In genomic region chr6:520820-521219, GRCh38 we compare ENCODE assay signal across 30 cellular contexts.
A peak's percentile ranks its signal among the peaks of the same experiment; 100 is the strongest.
DNase-seq lines count a peak whose midpoint lies in the region; ATAC-seq, FAIRE-seq and TF ChIP-seq lines count a peak whose summit lies in the region.
"Had no signal": no experiment of that assay in that cellular context is flagged by ENCODE, and none has a peak within 500 bp of the region (broad histone marks: within the 10 kb centered on the region; RNA-seq: fewer than 3 reads in every experiment).

No MANE protein-coding gene starts in this region.

- H3K4me3 ChIP-seq in bronchial epithelial cell (ENCODE audit: low read depth, low read length) = no peak overlapping the region
- no peak overlapping the region for H3K4me3 ChIP-seq in sigmoid colon
- H3K4me3 ChIP-seq in transverse colon = no peak overlapping the region
- H3K4me3 ChIP-seq: ascending aorta, coronary artery, prostate gland, right lobe of liver had no signal

- 93 to 95% methylated on average over 31 of the region's 31 CpGs for WGBS in sigmoid colon, 2 donors
- WGBS in transverse colon (ENCODE audit: low coverage in 1 of 2), 2 donors = 88 to 96% methylated on average over 10 to 31 of the region's 31 CpGs

- in situ Hi-C loops in transverse colon (cut with MboI; ENCODE audit: low pct_ligation_motif_present in 1 of 4, low pct_unique_long_range_greater_than_20kb in 1 of 4, low sequenced_read_pairs in 3 of 4) = no loop called here

- H3K9me3 ChIP-seq in T-helper 17 cell (ENCODE audit: control insufficient read depth, low read length, poor library complexity, severe bottlenecking) = no peaks in the 10 kb centered on the region
- no peaks in the 10 kb centered on the region for H3K9me3 ChIP-seq in sigmoid colon
- H3K9me3 ChIP-seq in transverse colon = no peaks in the 10 kb centered on the region
- H3K9me3 ChIP-seq: ascending aorta, prostate gland, right lobe of liver had no signal

- FAIRE-seq in bronchial epithelial cell (lab: Jason Lieb, UNC) = peak; percentile 72
- FAIRE-seq: G401.6 had no signal

- no peak overlapping the region for H3K4me3 Mint-ChIP-seq in activated CD4-positive, alpha-beta T cell treated with anti-CD3 and anti-CD28 coated beads for 36 hours
- peak overlapping the region; percentile 45 for H3K4me3 Mint-ChIP-seq in T-helper 17 cell
- no peak overlapping the region for H3K4me3 Mint-ChIP-seq in natural killer cell treated with Interleukin-12 subunit alpha and Interleukin-12 subunit beta and Interleukin-15 and Interleukin-18, amount 100 ng/mL, for 72 hours
- H3K4me3 Mint-ChIP-seq: activated B cell treated with CpG ODN at 0.5 μM for 24 hours had no signal

- no peak for DNase-seq in activated CD4-positive, alpha-beta T cell treated with anti-CD3 and anti-CD28 coated beads for 36 hours
- DNase-seq in activated CD4-positive, alpha-beta T cell treated with anti-CD3 and anti-CD28 coated beads for 48 hours = no peak
- DNase-seq in T-helper 17 cell (no peak), bronchial epithelial cell (ENCODE audit: low read depth) (no peak), GM19240 (ENCODE audit: insufficient read length, low spot score) (no peak), sigmoid colon (no peak), transverse colon (no peak)
- DNase-seq in natural killer cell treated with Interleukin-12 subunit alpha and Interleukin-12 subunit beta and Interleukin-15 and Interleukin-18, amount 100 ng/mL, for 72 hours (ENCODE audit: low spot score) = no peak
- DNase-seq: activated B cell treated with CpG ODN at 0.5 μM for 24 hours; activated CD4-positive, alpha-beta T cell treated with anti-CD3 and anti-CD28 coated beads, Interleukin-2, amount 50 U/mL, for 48 hours; activated naive CD4-positive, alpha-beta T cell; C1 segment of cervical spinal cord; COR-L47; effector memory CD4-positive, alpha-beta T cell; H9; mesendoderm; MM.1S; NCI-H2029; NCI-H510A treated with DMSO at 0.1 percent for 48 hours; right lobe of liver; stimulated activated CD4-positive, alpha-beta T cell treated with anti-CD3 and anti-CD28 coated beads, Interleukin-4, amount 100 ng/mL, for 1 hour; substantia nigra; T-helper 1 cell had no signal

- no peak for ATAC-seq in activated CD4-positive, alpha-beta T cell treated with anti-CD3 and anti-CD28 coated beads for 36 hours
- no peak for ATAC-seq in T-helper 17 cell
- ATAC-seq in natural killer cell treated with Interleukin-12 subunit alpha and Interleukin-12 subunit beta and Interleukin-15 and Interleukin-18, amount 100 ng/mL, for 72 hours = no peak
- ATAC-seq: left lobe of liver, right lobe of liver had no signal

- CTCF ChIA-PET in activated CD4-positive, alpha-beta T cell treated with anti-CD3 and anti-CD28 coated beads for 36 hours (lab: Charles Lee) = no interaction called here

- no peaks in the 10 kb centered on the region for H3K27me3 ChIP-seq in bronchial epithelial cell (ENCODE audit: control insufficient read depth, insufficient read depth, low read length)
- no peaks in the 10 kb centered on the region for H3K27me3 ChIP-seq in sigmoid colon
- no peaks in the 10 kb centered on the region for H3K27me3 ChIP-seq in transverse colon
- H3K27me3 ChIP-seq: ascending aorta, right lobe of liver had no signal

- intact Hi-C loops in activated CD4-positive, alpha-beta T cell treated with anti-CD3 and anti-CD28 coated beads for 36 hours (cut with DNase I, micrococcal nuclease) = no loop called here
- intact Hi-C loops in sigmoid colon (cut with DNase I) (no loop called here), transverse colon (cut with DNase I; ENCODE audit: low total_unique reads) (no loop called here)

- no peak for TF ChIP-seq POLR2A in sigmoid colon (IDR thresholded peaks at IDR 0.05)
- TF ChIP-seq POLR2A in transverse colon (IDR thresholded peaks at IDR 0.05) = no peak

- H3K27ac ChIP-seq in sigmoid colon (no peak overlapping the region), transverse colon (no peak overlapping the region)
- H3K27ac ChIP-seq: 22Rv1, ascending aorta, coronary artery, KMS-11, prostate gland, right lobe of liver had no signal

- peaks cover 19% of the 10 kb centered on the region for H3K9me3 Mint-ChIP-seq in activated CD4-positive, alpha-beta T cell treated with anti-CD3 and anti-CD28 coated beads for 36 hours (ENCODE audit: low read depth)
- H3K9me3 Mint-ChIP-seq in natural killer cell treated with Interleukin-12 subunit alpha and Interleukin-12 subunit beta and Interleukin-15 and Interleukin-18, amount 100 ng/mL, for 72 hours = no peaks in the 10 kb centered on the region

- peaks cover 24% of the 10 kb centered on the region for H3K4me1 Mint-ChIP-seq in activated CD4-positive, alpha-beta T cell treated with anti-CD3 and anti-CD28 coated beads for 36 hours
- H3K4me1 Mint-ChIP-seq in T-helper 17 cell = peaks cover 9% of the 10 kb centered on the region
- peaks cover 17 to 28% of the 10 kb centered on the region in 2 donors for H3K4me1 Mint-ChIP-seq in natural killer cell treated with Interleukin-12 subunit alpha and Interleukin-12 subunit beta and Interleukin-15 and Interleukin-18, amount 100 ng/mL, for 72 hours (ENCODE audit: low read depth in 2 of 2)
- H3K4me1 Mint-ChIP-seq: H9 had no signal

- TF ChIP-seq EP300 in sigmoid colon (IDR thresholded peaks at IDR 0.05) (no peak), transverse colon (IDR thresholded peaks at IDR 0.05; ENCODE audit: low read depth) (no peak)

- TF ChIP-seq CTCF in bronchial epithelial cell (IDR thresholded peaks at IDR 0.05; ENCODE audit: insufficient read depth, low read length, severe bottlenecking) (no peak), sigmoid colon (IDR thresholded peaks at IDR 0.05) (no peak), transverse colon (IDR thresholded peaks at IDR 0.05) (no peak)

- H3K36me3 Mint-ChIP-seq in activated CD4-positive, alpha-beta T cell treated with anti-CD3 and anti-CD28 coated beads for 36 hours (ENCODE audit: low read depth) = peaks cover 45% of the 10 kb centered on the region
- peaks cover 10% of the 10 kb centered on the region for H3K36me3 Mint-ChIP-seq in T-helper 17 cell (ENCODE audit: low read depth)
- peaks cover 35% of the 10 kb centered on the region for H3K36me3 Mint-ChIP-seq in natural killer cell treated with Interleukin-12 subunit alpha and Interleukin-12 subunit beta and Interleukin-15 and Interleukin-18, amount 100 ng/mL, for 72 hours

- H3K27me3 Mint-ChIP-seq in activated CD4-positive, alpha-beta T cell treated with anti-CD3 and anti-CD28 coated beads for 36 hours = no peaks in the 10 kb centered on the region
- no peaks in the 10 kb centered on the region for H3K27me3 Mint-ChIP-seq in T-helper 17 cell
- H3K27me3 Mint-ChIP-seq in natural killer cell treated with Interleukin-12 subunit alpha and Interleukin-12 subunit beta and Interleukin-15 and Interleukin-18, amount 100 ng/mL, for 72 hours = no peaks in the 10 kb centered on the region
- H3K27me3 Mint-ChIP-seq: activated B cell treated with CpG ODN at 0.5 μM for 24 hours had no signal

- POLR2A ChIA-PET in activated CD4-positive, alpha-beta T cell treated with anti-CD3 and anti-CD28 coated beads for 36 hours (lab: Charles Lee) = no interaction called here

- H3K36me3 ChIP-seq in bronchial epithelial cell (ENCODE audit: control insufficient read depth, insufficient read depth, low read length) = peaks cover 4% of the 10 kb centered on the region
- peaks cover 0 to 24% (median 6%) of the 10 kb centered on the region in 4 donors for H3K36me3 ChIP-seq in sigmoid colon
- no peaks in the 10 kb centered on the region for H3K36me3 ChIP-seq in transverse colon
- H3K36me3 ChIP-seq: prostate gland, right lobe of liver had no signal

- H3K4me1 ChIP-seq in sigmoid colon = no peaks in the 10 kb centered on the region
- no peaks in the 10 kb centered on the region for H3K4me1 ChIP-seq in transverse colon
- H3K4me1 ChIP-seq: ascending aorta, prostate gland, right lobe of liver had no signal

- H3K27ac Mint-ChIP-seq in activated CD4-positive, alpha-beta T cell treated with anti-CD3 and anti-CD28 coated beads for 36 hours = peak overlapping the region; percentile 37
- peak overlapping the region; percentile 89 for H3K27ac Mint-ChIP-seq in T-helper 17 cell
- H3K27ac Mint-ChIP-seq in natural killer cell treated with Interleukin-12 subunit alpha and Interleukin-12 subunit beta and Interleukin-15 and Interleukin-18, amount 100 ng/mL, for 72 hours = peak overlapping the region; percentile 62 to 79
- H3K27ac Mint-ChIP-seq: activated B cell treated with CpG ODN at 0.5 μM for 24 hours had no signal

Comparison
In these comparisons a context has a peak if more than half of its experiments do, and no peak if none do; other contexts are left out.
1. H3K27ac Mint-ChIP-seq: peak in every context shown above with its lines; median percentile 89 in T-helper 17 cell; 70 in natural killer cell treated with Interleukin-12 subunit alpha and Interleukin-12 subunit beta and Interleukin-15 and Interleukin-18, amount 100 ng/mL, for 72 hours; 37 in activated CD4-positive, alpha-beta T cell treated with anti-CD3 and anti-CD28 coated beads for 36 hours.